Comparison of ENCODE assay signal across 19 cellular contexts in the genomic region with DNA sequence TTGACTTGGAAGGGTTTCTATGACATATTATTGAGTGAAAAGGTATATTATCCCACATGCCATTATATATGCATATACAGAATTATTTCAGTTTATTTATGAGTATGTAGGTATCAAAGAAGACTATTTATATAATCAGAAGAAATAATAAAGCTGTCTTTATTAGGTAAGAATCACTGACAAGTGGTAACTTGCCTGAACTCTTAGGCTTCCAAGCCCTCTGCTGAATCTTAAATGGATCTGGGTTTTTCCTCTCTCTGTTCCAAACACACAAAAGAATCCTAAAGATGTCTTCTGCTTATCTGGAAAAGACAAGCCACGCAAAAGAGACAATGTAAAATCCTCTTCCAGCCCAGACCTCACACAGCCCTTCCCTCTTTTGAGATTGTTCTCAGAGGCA. TPM values are rescaled to one million over a fixed set of nuclear protein-coding genes. Genes with fewer than 3 reads are reported as not detected.
A peak's percentile ranks its signal among the peaks of the same experiment; 100 is the strongest.
DNase-seq lines count a peak whose midpoint lies in the region; FAIRE-seq and TF ChIP-seq lines count a peak whose summit lies in the region.
"Had no signal": no experiment of that assay in that cellular context is flagged by ENCODE, and none has a peak within 500 bp of the region (broad histone marks: within the 10 kb centered on the region; RNA-seq: fewer than 3 reads in every experiment).

No MANE protein-coding gene starts in this region.

- H4K20me1 ChIP-seq in keratinocyte (ENCODE audit: control insufficient read depth, extremely low read depth, insufficient read depth, low read length) = no peaks in the 10 kb centered on the region
- H4K20me1 ChIP-seq in osteoblast (ENCODE audit: insufficient read depth, low read length) = no peaks in the 10 kb centered on the region

- TF ChIP-seq CTCF in epithelial cell of esophagus (IDR thresholded peaks at IDR 0.05; ENCODE audit: insufficient read depth, low read depth, low read length, missing control alignments) = no peak
- no peak for TF ChIP-seq CTCF in keratinocyte (optimal IDR thresholded peaks at IDR 0.05 in 1 of 3, IDR thresholded peaks at IDR 0.05 in 1 of 3, conservative IDR thresholded peaks at IDR 0.05 in 1 of 3; ENCODE audit: extremely low read depth in 1 of 3, insufficient read depth in 2 of 3, low read length in 3 of 3)
- no peak for TF ChIP-seq CTCF in osteoblast (IDR thresholded peaks at IDR 0.05; ENCODE audit: extremely low read depth, low read depth, low read length)

- DNase-seq in epithelial cell of esophagus (ENCODE audit: low read depth) (peak; percentile 75), keratinocyte (ENCODE audit: low read depth, low spot score) (no peak), osteoblast (ENCODE audit: insufficient read length, low spot score, missing footprints) (no peak), SW 1271 (lab: John Stamatoyannopoulos, UW) (no peak), SIG-M5 treated with dmso at 0.1 percent for 504 hours (lab: John Stamatoyannopoulos, UW; ENCODE audit: unreplicated experiment) (no peak)
- DNase-seq in activated CD4-positive, alpha-beta T cell treated with anti-CD3 and anti-CD28 coated beads, Interleukin-2, amount 50 U/mL, for 48 hours = no peak
- DNase-seq: 8988T, Calu3, DMS79 treated with DMSO at 0.1 percent for 48 hours, GF-D8, MM.1S, NCI-H2029 treated with DMSO at 0.1 percent for 48 hours, NCI-H526 treated with DMSO at 0.1 percent for 48 hours had no signal

- H3K9me3 ChIP-seq in keratinocyte (ENCODE audit: control insufficient read depth, low read depth, low read length) = no peaks in the 10 kb centered on the region
- H3K9me3 ChIP-seq in osteoblast (ENCODE audit: low read depth, low read length) = no peaks in the 10 kb centered on the region

- H3K27ac ChIP-seq in ACC112 (ENCODE audit: low read depth, low read length) (no peak overlapping the region), keratinocyte (ENCODE audit: control insufficient read depth, insufficient read depth, low read length) (no peak overlapping the region), osteoblast (ENCODE audit: low read depth, low read length) (peak overlapping the region; percentile 89)
- H3K27ac ChIP-seq: HL-60, KMS-11 had no signal

- H3K27me3 ChIP-seq in ACC112 (ENCODE audit: insufficient read depth, low read length) (no peaks in the 10 kb centered on the region), keratinocyte (ENCODE audit: control insufficient read depth, extremely low read depth, insufficient read depth, low read length) (no peaks in the 10 kb centered on the region), osteoblast (ENCODE audit: insufficient read depth, low read length) (no peaks in the 10 kb centered on the region)

- H3K9me1 ChIP-seq in keratinocyte (ENCODE audit: control insufficient read depth, extremely low read depth, insufficient read depth, low read length) = no peaks in the 10 kb centered on the region

- H2AFZ ChIP-seq in ACC112 (ENCODE audit: low read length, unreplicated experiment) (peak overlapping the region; percentile 79), keratinocyte (ENCODE audit: control insufficient read depth, low read length) (peak overlapping the region; percentile 77), osteoblast (ENCODE audit: low read length) (no peak overlapping the region)

- no peak overlapping the region for H3K4me3 ChIP-seq in ACC112 (ENCODE audit: low read depth, low read length)
- H3K4me3 ChIP-seq in epithelial cell of esophagus (ENCODE audit: low read length) = no peak overlapping the region
- peak overlapping the region in 2 of 3 experiments; percentile 1 to 37 for H3K4me3 ChIP-seq in keratinocyte (ENCODE audit: control insufficient read depth in 2 of 3, extremely low read depth in 1 of 3, insufficient read depth in 2 of 3, low read depth in 1 of 3, low read length in 3 of 3)
- H3K4me3 ChIP-seq in osteoblast (ENCODE audit: insufficient read depth, low read length) = no peak overlapping the region

- dilution Hi-C loops in keratinocyte (cut with MboI; ENCODE audit: extremely low pct_ligation_motif_present, low sequenced_read_pairs) = no loop called here

- no peaks in the 10 kb centered on the region for H3K36me3 ChIP-seq in ACC112 (ENCODE audit: insufficient read depth, low read length)
- H3K36me3 ChIP-seq in keratinocyte (ENCODE audit: control insufficient read depth in 2 of 2, extremely low read depth in 1 of 2, insufficient read depth in 2 of 2, low read length in 2 of 2) = no peaks in the 10 kb centered on the region
- H3K36me3 ChIP-seq in osteoblast (ENCODE audit: insufficient read depth, low read length) = no peaks in the 10 kb centered on the region

- H3K4me2 ChIP-seq in keratinocyte (ENCODE audit: control insufficient read depth, extremely low read depth, insufficient read depth, low read depth, low read length) (peak overlapping the region; percentile 43), osteoblast (ENCODE audit: insufficient read depth, low read length) (no peak overlapping the region)
- H3K4me2 ChIP-seq: KMS-11 had no signal

- peaks cover 11% of the 10 kb centered on the region for H3K4me1 ChIP-seq in ACC112 (ENCODE audit: control insufficient read depth, insufficient read depth, low read length, unreplicated experiment)
- H3K4me1 ChIP-seq in keratinocyte (ENCODE audit: control insufficient read depth, extremely low read depth, insufficient read depth, low read length) = peaks cover 16% of the 10 kb centered on the region
- peaks cover 18% of the 10 kb centered on the region for H3K4me1 ChIP-seq in osteoblast (ENCODE audit: insufficient read depth, low read length)

- no peak overlapping the region for H3K9ac ChIP-seq in keratinocyte (ENCODE audit: control insufficient read depth, extremely low read depth, insufficient read depth, low read length)
- H3K9ac ChIP-seq: KMS-11 had no signal

- no peak for FAIRE-seq in keratinocyte (lab: Jason Lieb, UNC)
- FAIRE-seq: GM12891, H1 had no signal

- no peaks in the 10 kb centered on the region for H3K79me2 ChIP-seq in ACC112 (ENCODE audit: control insufficient read depth, insufficient read depth, low read length, unreplicated experiment)
- no peaks in the 10 kb centered on the region for H3K79me2 ChIP-seq in keratinocyte (ENCODE audit: control insufficient read depth, insufficient read depth, low read length)
- peaks cover 9% of the 10 kb centered on the region for H3K79me2 ChIP-seq in osteoblast (ENCODE audit: insufficient read depth, low read length)

RNA-seq across cellular contexts. Expression of a gene that starts 14.9 kb away (rescaled TPM):
- polyA plus RNA-seq in keratinocyte = 1.2 to 1.3 TPM (median 1.2 TPM) in 3 replicates
- 0.45 TPM for polyA plus RNA-seq in keratinocyte (2011; ENCODE audit: low read depth)
- polyA plus RNA-seq in keratinocyte (2011; cell fraction: cytosol; rRNA removed) = 0.55 and 0.70 TPM in 2 replicates
- 3.5 TPM in 2 replicates for polyA plus RNA-seq in keratinocyte (2011; cell fraction: nucleus; rRNA removed)
- 0.72 and 1.0 TPM in 2 replicates for polyA plus RNA-seq in keratinocyte (2012; ENCODE audit: low replicate concordance)
- 0.63 to 1.3 TPM (median 1.1 TPM) in 3 replicates for polyA minus RNA-seq in keratinocyte
- polyA minus RNA-seq in keratinocyte (2011; cell fraction: cytosol; rRNA and poly(A)+ RNA removed) = not detected
- polyA minus RNA-seq in keratinocyte (2011; cell fraction: nucleus; rRNA and poly(A)+ RNA removed) = 1.2 and 2.2 TPM in 2 replicates
- total RNA-seq in osteoblast = 2.9 and 3.3 TPM in 2 replicates
- polyA plus RNA-seq: IgD-negative memory B cell had no signal

Comparison
In these comparisons a context has a peak if more than half of its experiments do, and no peak if none do; other contexts are left out.
1. H3K4me3 ChIP-seq: peak in keratinocyte (2 of 3); none in ACC112 (single experiment), epithelial cell of esophagus (single experiment) and osteoblast (single experiment).